1 cellular context compared by ENCODE assay signal in genomic region chr12:50764116-50764860, GRCh38.
A peak's percentile ranks its signal among the peaks of the same experiment; 100 is the strongest.
TF ChIP-seq lines count a peak whose summit lies in the region.

No MANE protein-coding gene starts in this region.

TF ChIP-seq in K562, 482 proteins besides CTCF, POLR2A, EP300 and RAD21 (continued from another document and continues in another):
- no peak for TF ChIP-seq ATF1 (CRISPR knock-in tag; IDR thresholded peaks at IDR 0.05)
- TF ChIP-seq ATF1 (tag; IDR thresholded peaks at IDR 0.05) = no peak
- TF ChIP-seq ZNF224 (CRISPR knock-in tag; IDR thresholded peaks at IDR 0.05) = no peak
- TF ChIP-seq ZBTB17 (CRISPR knock-in tag; IDR thresholded peaks at IDR 0.05) = peak; percentile 14; the same call in 1 of the 2 replicates
- peak; percentile 62; the same call in 1 of the 2 replicates for TF ChIP-seq CBX1 (IDR thresholded peaks at IDR 0.05; ENCODE audit: low read depth)
- TF ChIP-seq, protein P1, sequence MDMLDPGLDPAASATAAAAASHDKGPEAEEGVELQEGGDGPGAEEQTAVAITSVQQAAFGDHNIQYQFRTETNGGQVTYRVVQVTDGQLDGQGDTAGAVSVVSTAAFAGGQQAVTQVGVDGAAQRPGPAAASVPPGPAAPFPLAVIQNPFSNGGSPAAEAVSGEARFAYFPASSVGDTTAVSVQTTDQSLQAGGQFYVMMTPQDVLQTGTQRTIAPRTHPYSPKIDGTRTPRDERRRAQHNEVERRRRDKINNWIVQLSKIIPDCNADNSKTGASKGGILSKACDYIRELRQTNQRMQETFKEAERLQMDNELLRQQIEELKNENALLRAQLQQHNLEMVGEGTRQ (CRISPR knock-in tag; IDR thresholded peaks at IDR 0.05) = 0 out of 2 replicates have a peak, but pooled peaks have one; percentile 8
- no peak for TF ChIP-seq FOXK2 (conservative IDR thresholded peaks at IDR 0.05 in 1 of 2, IDR thresholded peaks at IDR 0.05 in 1 of 2; ENCODE audit: low read depth in 2 of 2)
- 0 out of 2 replicates have a peak, but pooled peaks have one; percentile 55 for TF ChIP-seq ERF (CRISPR knock-in tag; IDR thresholded peaks at IDR 0.05)
- peak; percentile 14; the same call in 1 of the 2 replicates for TF ChIP-seq FOXP1 (CRISPR knock-in tag; IDR thresholded peaks at IDR 0.05)
- no peak for TF ChIP-seq ZFP36 (IDR thresholded peaks at IDR 0.05; ENCODE audit: low read depth, low read length, partially characterized antibody)
- no peak for TF ChIP-seq TRIM25 (IDR thresholded peaks at IDR 0.05; ENCODE audit: borderline replicate concordance)
- peak in 1 of 2 experiments; percentile 35; a peak in 1 of 4 replicates for TF ChIP-seq TEAD1 (CRISPR knock-in tag; IDR thresholded peaks at IDR 0.05)
- no peak for TF ChIP-seq DDX20 (tag; IDR thresholded peaks at IDR 0.05; ENCODE audit: low read depth)
- TF ChIP-seq U2AF2 (optimal IDR thresholded peaks at IDR 0.05; ENCODE audit: low read depth, low read length) = no peak
- peak; percentile 78 to 82 for TF ChIP-seq NRF1 (conservative IDR thresholded peaks at IDR 0.05 in 1 of 2, IDR thresholded peaks at IDR 0.05 in 1 of 2)
- peak; percentile 68; the same call in 1 of the 2 replicates for TF ChIP-seq SMAD4 (CRISPR knock-in tag; conservative IDR thresholded peaks at IDR 0.05)
- TF ChIP-seq, protein P2, sequence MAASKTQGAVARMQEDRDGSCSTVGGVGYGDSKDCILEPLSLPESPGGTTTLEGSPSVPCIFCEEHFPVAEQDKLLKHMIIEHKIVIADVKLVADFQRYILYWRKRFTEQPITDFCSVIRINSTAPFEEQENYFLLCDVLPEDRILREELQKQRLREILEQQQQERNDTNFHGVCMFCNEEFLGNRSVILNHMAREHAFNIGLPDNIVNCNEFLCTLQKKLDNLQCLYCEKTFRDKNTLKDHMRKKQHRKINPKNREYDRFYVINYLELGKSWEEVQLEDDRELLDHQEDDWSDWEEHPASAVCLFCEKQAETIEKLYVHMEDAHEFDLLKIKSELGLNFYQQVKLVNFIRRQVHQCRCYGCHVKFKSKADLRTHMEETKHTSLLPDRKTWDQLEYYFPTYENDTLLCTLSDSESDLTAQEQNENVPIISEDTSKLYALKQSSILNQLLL (CRISPR knock-in tag; IDR thresholded peaks at IDR 0.05; ENCODE audit: borderline replicate concordance) = no peak
- peak; percentile 90 for TF ChIP-seq POLR2G (IDR thresholded peaks at IDR 0.05; ENCODE audit: low read depth, low read length)
- TF ChIP-seq SUPT5H (IDR thresholded peaks at IDR 0.05) = peak; percentile 73; the same call in 1 of the 2 replicates
- TF ChIP-seq ZNF12 (CRISPR knock-in tag; IDR thresholded peaks at IDR 0.05) = peak; percentile 33; the same call in 1 of the 2 replicates
- TF ChIP-seq MTA1 (IDR thresholded peaks at IDR 0.05; ENCODE audit: borderline replicate concordance) = no peak
- peak; percentile 25; the same call in 1 of the 2 replicates for TF ChIP-seq ZFP91 (CRISPR knock-in tag; IDR thresholded peaks at IDR 0.05)
- TF ChIP-seq, protein P3, sequence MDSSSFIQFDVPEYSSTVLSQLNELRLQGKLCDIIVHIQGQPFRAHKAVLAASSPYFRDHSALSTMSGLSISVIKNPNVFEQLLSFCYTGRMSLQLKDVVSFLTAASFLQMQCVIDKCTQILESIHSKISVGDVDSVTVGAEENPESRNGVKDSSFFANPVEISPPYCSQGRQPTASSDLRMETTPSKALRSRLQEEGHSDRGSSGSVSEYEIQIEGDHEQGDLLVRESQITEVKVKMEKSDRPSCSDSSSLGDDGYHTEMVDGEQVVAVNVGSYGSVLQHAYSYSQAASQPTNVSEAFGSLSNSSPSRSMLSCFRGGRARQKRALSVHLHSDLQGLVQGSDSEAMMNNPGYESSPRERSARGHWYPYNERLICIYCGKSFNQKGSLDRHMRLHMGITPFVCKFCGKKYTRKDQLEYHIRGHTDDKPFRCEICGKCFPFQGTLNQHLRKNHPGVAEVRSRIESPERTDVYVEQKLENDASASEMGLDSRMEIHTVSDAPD (CRISPR knock-in tag; IDR thresholded peaks at IDR 0.05) = no peak
- TF ChIP-seq EGR1 (conservative IDR thresholded peaks at IDR 0.05) = peak; percentile 74
- TF ChIP-seq ZNF232 (CRISPR knock-in tag; IDR thresholded peaks at IDR 0.05) = 0 out of 2 replicates have a peak, but pooled peaks have one; percentile 22
- TF ChIP-seq ZNF280B (CRISPR knock-in tag; IDR thresholded peaks at IDR 0.05) = no peak
- no peak for TF ChIP-seq CREB5 (CRISPR knock-in tag; IDR thresholded peaks at IDR 0.05)
- no peak for TF ChIP-seq ZNF407 (IDR thresholded peaks at IDR 0.05; ENCODE audit: low read depth)
- TF ChIP-seq ETS1 (conservative IDR thresholded peaks at IDR 0.05; ENCODE audit: control insufficient read depth, low read depth, low read length) = 0 out of 2 replicates have a peak, but pooled peaks have one; percentile 48
- TF ChIP-seq KDM4B (IDR thresholded peaks at IDR 0.05; ENCODE audit: borderline replicate concordance in 2 of 2, low read depth in 1 of 2) = peak in 1 of 2 experiments; percentile 51; a peak in 1 of 4 replicates
- 0 out of 2 replicates have a peak, but pooled peaks have one; percentile 10 for TF ChIP-seq MYC (IDR thresholded peaks at IDR 0.05; ENCODE audit: low read depth, low read length)
- TF ChIP-seq MYC (CRISPR knock-in tag; IDR thresholded peaks at IDR 0.05; ENCODE audit: borderline replicate concordance, low read depth) = peak; percentile 70; the same call in 1 of the 2 replicates
- no peak for TF ChIP-seq TFE3 (CRISPR knock-in tag; IDR thresholded peaks at IDR 0.05)
